ENCODE assay signal across 16 cellular contexts in the genomic region with DNA sequence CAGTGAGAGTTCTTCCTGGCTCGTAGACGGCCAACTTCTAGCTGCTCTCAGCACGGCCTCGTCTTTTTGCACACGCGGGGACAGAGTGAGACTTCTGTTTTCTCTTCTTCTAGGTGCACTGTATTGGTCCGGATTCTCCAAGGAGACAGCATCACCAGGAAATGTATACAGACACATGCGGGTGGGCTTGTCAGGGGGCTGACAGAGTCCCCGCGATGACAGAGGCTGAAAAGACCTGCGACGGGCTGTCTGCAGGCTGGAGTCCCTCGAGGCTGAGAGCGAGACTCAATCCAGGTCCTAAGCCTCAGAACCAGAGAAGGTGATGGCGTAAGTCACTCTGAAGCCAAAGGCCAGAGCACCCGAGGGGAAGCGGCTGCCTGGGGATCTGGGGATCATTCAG.
DNase-seq lines count a peak whose midpoint lies in the region; FAIRE-seq and TF ChIP-seq lines count a peak whose summit lies in the region.
"Had no signal": no experiment of that assay in that cellular context is flagged by ENCODE, and none has a peak within 500 bp of the region (broad histone marks: within the 10 kb centered on the region; RNA-seq: fewer than 3 reads in every experiment).

No MANE protein-coding gene starts in this region.

- no peak for TF ChIP-seq EP300 in sigmoid colon (IDR thresholded peaks at IDR 0.05)

- H3K4me3 ChIP-seq in bronchial epithelial cell (ENCODE audit: low read depth, low read length): no peak overlapping the region
- H3K4me3 ChIP-seq in endodermal cell (ENCODE audit: low read length): no peak overlapping the region
- H3K4me3 ChIP-seq in sigmoid colon: no peak overlapping the region

- TF ChIP-seq CTCF in bronchial epithelial cell (IDR thresholded peaks at IDR 0.05; ENCODE audit: insufficient read depth, low read length, severe bottlenecking) (no peak), endodermal cell (conservative IDR thresholded peaks at IDR 0.05) (no peak), sigmoid colon (IDR thresholded peaks at IDR 0.05) (no peak), Calu3 (IDR thresholded peaks at IDR 0.05; ENCODE audit: unreplicated experiment) (no peak)

- TF ChIP-seq POLR2A in sigmoid colon (IDR thresholded peaks at IDR 0.05): no peak

- CTCF ChIA-PET in Calu3 (lab: Charles Lee): no interaction called here

- no peak overlapping the region for H3K27ac ChIP-seq in endodermal cell (ENCODE audit: low read depth, low read length)
- H3K27ac ChIP-seq in sigmoid colon: no peak overlapping the region
- H3K27ac ChIP-seq: C4-2B, HL-60 had no signal

- H3K4me1 ChIP-seq in endodermal cell (ENCODE audit: control insufficient read depth, insufficient read depth, low read length) (no peaks in the 10 kb centered on the region), sigmoid colon (no peaks in the 10 kb centered on the region)

- no peaks in the 10 kb centered on the region for H3K27me3 Mint-ChIP-seq in endodermal cell (ENCODE audit: insufficient read depth)
- H3K27me3 Mint-ChIP-seq in Calu3 (ENCODE audit: unreplicated experiment): no peaks in the 10 kb centered on the region

- H3K9me3 Mint-ChIP-seq in endodermal cell (peaks cover 30% of the 10 kb centered on the region), Calu3 (ENCODE audit: low read depth, unreplicated experiment) (peaks cover 4% of the 10 kb centered on the region)

- H3K9me3 ChIP-seq in endodermal cell (ENCODE audit: control insufficient read depth, low read length) (peaks cover 4% of the 10 kb centered on the region), sigmoid colon (peaks cover 0 to 2% (median 0%) of the 10 kb centered on the region in 4 donors)

- H3K27me3 ChIP-seq in bronchial epithelial cell (ENCODE audit: control insufficient read depth, insufficient read depth, low read length): no peaks in the 10 kb centered on the region
- H3K27me3 ChIP-seq in endodermal cell (ENCODE audit: control insufficient read depth, insufficient read depth, low read length, poor library complexity, severe bottlenecking): no peaks in the 10 kb centered on the region
- H3K27me3 ChIP-seq in sigmoid colon: no peaks in the 10 kb centered on the region

- WGBS in endodermal cell (ENCODE audit: insufficient coverage in 1 of 2, insufficient read length in 1 of 2), 2 experiments: 94 to 95% methylated on average over 15 to 17 of the region's 17 CpGs
- WGBS in sigmoid colon, 2 donors: 94 to 96% methylated on average over 17 of the region's 17 CpGs

- DNase-seq in bronchial epithelial cell (ENCODE audit: low read depth) (no peak), endodermal cell (peak; percentile 15), mesenteric fat pad (ENCODE audit: low spot score) (peak; percentile 77), sigmoid colon (peak; percentile 48), Calu3 (no peak), NCI-H1417 (lab: John Stamatoyannopoulos, UW) (no peak)
- DNase-seq: ACHN; AML-193; CD4-positive, alpha-beta T cell; DMS79 treated with DMSO at 0.1 percent for 48 hours; GF-D8; GOT3; HFFc6 had no signal

- H3K4me3 Mint-ChIP-seq in endodermal cell (no peak overlapping the region), Calu3 (ENCODE audit: low read depth, unreplicated experiment) (no peak overlapping the region)
- H3K4me3 Mint-ChIP-seq: CD4-positive, alpha-beta T cell; HFFc6 had no signal

- peaks cover 5% of the 10 kb centered on the region for H3K4me1 Mint-ChIP-seq in endodermal cell
- no peaks in the 10 kb centered on the region for H3K4me1 Mint-ChIP-seq in Calu3 (ENCODE audit: low read depth, unreplicated experiment)

- H3K27ac Mint-ChIP-seq in endodermal cell (no peak overlapping the region), Calu3 (ENCODE audit: unreplicated experiment) (no peak overlapping the region)
- H3K27ac Mint-ChIP-seq: CD4-positive, alpha-beta T cell; HFFc6 had no signal

- FAIRE-seq in bronchial epithelial cell (lab: Jason Lieb, UNC): peak; percentile 50
- FAIRE-seq: A204.1 had no signal

- no TSS peak for BruUV-seq in Calu3 (replicated peaks; lab: Mats Ljungman, UMichigan)

- H3K36me3 Mint-ChIP-seq in endodermal cell (ENCODE audit: low read depth) (peaks cover 23% of the 10 kb centered on the region), Calu3 (ENCODE audit: insufficient read depth, unreplicated experiment) (no peaks in the 10 kb centered on the region)

- no peak overlapping the region for H3K9ac ChIP-seq in endodermal cell (ENCODE audit: extremely low read depth, low read length, poor library complexity, severe bottlenecking)

- H3K36me3 ChIP-seq in bronchial epithelial cell (ENCODE audit: control insufficient read depth, insufficient read depth, low read length): no peaks in the 10 kb centered on the region
- no peaks in the 10 kb centered on the region for H3K36me3 ChIP-seq in endodermal cell (ENCODE audit: control insufficient read depth, insufficient read depth, low read length)
- no peaks in the 10 kb centered on the region for H3K36me3 ChIP-seq in sigmoid colon

- intact Hi-C loops in sigmoid colon (cut with DNase I): no loop called here
- intact Hi-C loops in Calu3 (cut with micrococcal nuclease; ENCODE audit: unreplicated experiment): no loop called here

Comparison
In these comparisons a context has a peak if more than half of its experiments do, and no peak if none do; other contexts are left out.
1. DNase-seq: peak in endodermal cell (single experiment), mesenteric fat pad (single experiment) and sigmoid colon (single experiment); none in bronchial epithelial cell (single experiment), Calu3 (single experiment) and NCI-H1417 (0 of 3).